ENCODE assay signal across 16 cellular contexts in genomic region chr3:186901135-186901734, GRCh38. TPM values are rescaled to one million over a fixed set of nuclear protein-coding genes. Genes with fewer than 3 reads are reported as not detected.
A peak's percentile ranks its signal among the peaks of the same experiment; 100 is the strongest.
DNase-seq lines count a peak whose midpoint lies in the region; ATAC-seq and TF ChIP-seq lines count a peak whose summit lies in the region.
"Had no signal": no experiment of that assay in that cellular context is flagged by ENCODE, and none has a peak within 500 bp of the region (broad histone marks: within the 10 kb centered on the region; RNA-seq: fewer than 3 reads in every experiment).

No MANE protein-coding gene starts in this region.

- H3K27ac Mint-ChIP-seq in activated CD4-positive, alpha-beta T cell treated with anti-CD3 and anti-CD28 coated beads, Interleukin-2, amount 10 ng/mL, durations not matched to agents 7 days and 5 days = peak overlapping the region; percentile 90
- H3K27ac Mint-ChIP-seq in naive thymus-derived CD8-positive, alpha-beta T cell = peak overlapping the region in 8 of 10 donors; percentile 10 to 86 (median 74)
- H3K27ac Mint-ChIP-seq: endodermal cell had no signal

- peaks cover 37% of the 10 kb centered on the region for H3K9me3 Mint-ChIP-seq in activated CD4-positive, alpha-beta T cell treated with anti-CD3 and anti-CD28 coated beads, Interleukin-2, amount 10 ng/mL, durations not matched to agents 7 days and 5 days
- peaks cover 3 to 38% (median 33%) of the 10 kb centered on the region in 9 donors for H3K9me3 Mint-ChIP-seq in naive thymus-derived CD8-positive, alpha-beta T cell

- H3K4me3 ChIP-seq in epithelial cell of esophagus (ENCODE audit: low read length) = no peak overlapping the region
- H3K4me3 ChIP-seq: A549, right lobe of liver, thyroid gland had no signal

- peaks cover 31% of the 10 kb centered on the region for H3K4me1 Mint-ChIP-seq in activated CD4-positive, alpha-beta T cell treated with anti-CD3 and anti-CD28 coated beads, Interleukin-2, amount 10 ng/mL, durations not matched to agents 7 days and 5 days
- H3K4me1 Mint-ChIP-seq in naive thymus-derived CD8-positive, alpha-beta T cell = peaks cover 14 to 37% (median 28%) of the 10 kb centered on the region in 4 donors

- peak; percentile 17 for DNase-seq in activated CD4-positive, alpha-beta T cell treated with anti-CD3 and anti-CD28 coated beads, Interleukin-2, amount 10 ng/mL, durations not matched to agents 7 days and 5 days
- no peak for DNase-seq in activated CD4-positive, alpha-beta T cell treated with anti-CD3 and anti-CD28 coated beads for 4 hours
- DNase-seq in SW480 (ENCODE audit: low spot score) (peak; percentile 30), epithelial cell of esophagus (ENCODE audit: low read depth) (peak; percentile 37), cerebellum (ENCODE audit: low spot score) (no peak), NCI-H446 treated with DMSO at 0.1 percent for 48 hours (lab: John Stamatoyannopoulos, UW) (no peak), UCSD-AML1 (lab: John Stamatoyannopoulos, UW; ENCODE audit: unreplicated experiment) (no peak)
- DNase-seq in naive thymus-derived CD8-positive, alpha-beta T cell = peak in 2 of 10 donors; percentile 9 to 20
- DNase-seq: DMS53, endodermal cell, NCI-H524, right lobe of liver, thyroid gland had no signal

- peak; percentile 58 to 61 for ATAC-seq in naive thymus-derived CD8-positive, alpha-beta T cell
- ATAC-seq: A549, right lobe of liver had no signal

- POLR2A ChIA-PET in activated CD4-positive, alpha-beta T cell treated with anti-CD3 and anti-CD28 coated beads, Interleukin-2, amount 10 ng/mL, durations not matched to agents 7 days and 5 days (lab: Charles Lee) = no interaction called here
- POLR2A ChIA-PET in naive thymus-derived CD8-positive, alpha-beta T cell (lab: Charles Lee) = interaction anchor here (1.2 to 1.4 kb wide), 2 partner anchors 8 to 30 kb away, joined by 4 to 5 read pairs; partner anchors contain the start of gene ST6GAL1

- no peak for TF ChIP-seq CTCF in epithelial cell of esophagus (IDR thresholded peaks at IDR 0.05; ENCODE audit: insufficient read depth, low read depth, low read length, missing control alignments)

- no peaks in the 10 kb centered on the region for H3K27me3 Mint-ChIP-seq in activated CD4-positive, alpha-beta T cell treated with anti-CD3 and anti-CD28 coated beads, Interleukin-2, amount 10 ng/mL, durations not matched to agents 7 days and 5 days
- no peaks in the 10 kb centered on the region for H3K27me3 Mint-ChIP-seq in naive thymus-derived CD8-positive, alpha-beta T cell

- peaks cover 47% of the 10 kb centered on the region for H3K36me3 Mint-ChIP-seq in activated CD4-positive, alpha-beta T cell treated with anti-CD3 and anti-CD28 coated beads, Interleukin-2, amount 10 ng/mL, durations not matched to agents 7 days and 5 days (ENCODE audit: low read depth)
- H3K36me3 Mint-ChIP-seq in naive thymus-derived CD8-positive, alpha-beta T cell = peaks cover under 1 to 25% (median 11%) of the 10 kb centered on the region in 3 donors

- CTCF ChIA-PET in activated CD4-positive, alpha-beta T cell treated with anti-CD3 and anti-CD28 coated beads, Interleukin-2, amount 10 ng/mL, durations not matched to agents 7 days and 5 days (lab: Charles Lee) = interaction anchor here (0.6 kb wide), 1 partner anchor 20 kb away, joined by 3 read pairs; no protein-coding TSS in a partner anchor

- no peak overlapping the region for H3K4me3 Mint-ChIP-seq in activated CD4-positive, alpha-beta T cell treated with anti-CD3 and anti-CD28 coated beads, Interleukin-2, amount 10 ng/mL, durations not matched to agents 7 days and 5 days
- H3K4me3 Mint-ChIP-seq in naive thymus-derived CD8-positive, alpha-beta T cell = peak overlapping the region in 5 of 10 donors; percentile 19 to 50 (median 33)
- H3K4me3 Mint-ChIP-seq: endodermal cell had no signal

RNA-seq across cellular contexts. Expression of gene ST6GAL1, which starts 29.1 kb away (rescaled TPM):
- total RNA-seq in activated CD4-positive, alpha-beta T cell treated with anti-CD3 and anti-CD28 coated beads, Interleukin-2, amount 10 ng/mL, durations not matched to agents 7 days and 5 days = 100 to 1,000 TPM; 145 to 183 TPM
- 100 to 1,000 TPM; 223 to 250 TPM for total RNA-seq in naive thymus-derived CD8-positive, alpha-beta T cell
- polyA plus RNA-seq in naive thymus-derived CD8-positive, alpha-beta T cell = 100 to 1,000 TPM; 139 to 237 (median 167) TPM
- total RNA-seq in cerebellum = 32.5 TPM

RNA-seq across cellular contexts. Expression of gene ADIPOQ, which starts 58.7 kb away (rescaled TPM):
- not detected for total RNA-seq in activated CD4-positive, alpha-beta T cell treated with anti-CD3 and anti-CD28 coated beads, Interleukin-2, amount 10 ng/mL, durations not matched to agents 7 days and 5 days
- total RNA-seq in naive thymus-derived CD8-positive, alpha-beta T cell = not detected
- polyA plus RNA-seq in naive thymus-derived CD8-positive, alpha-beta T cell = not detected
- 0.27 TPM for total RNA-seq in cerebellum
- total RNA-seq: endodermal cell, M059J, right lobe of liver, SK-MEL-5 had no signal
- polyA plus RNA-seq: A549 had no signal

Comparison
In these comparisons a context has a peak if more than half of its experiments do, and no peak if none do; other contexts are left out.
1. DNase-seq: peak in activated CD4-positive, alpha-beta T cell treated with anti-CD3 and anti-CD28 coated beads, Interleukin-2, amount 10 ng/mL, durations not matched to agents 7 days and 5 days (single experiment), SW480 (single experiment) and epithelial cell of esophagus (single experiment); none in activated CD4-positive, alpha-beta T cell treated with anti-CD3 and anti-CD28 coated beads for 4 hours (0 of 2), cerebellum (single experiment), NCI-H446 treated with DMSO at 0.1 percent for 48 hours (single experiment) and UCSD-AML1 (single experiment).